Comparison of ENCODE assay signal across 35 cellular contexts in genomic region chr4:94801016-94801415, GRCh38. TPM values are rescaled to one million over a fixed set of nuclear protein-coding genes. Genes with fewer than 3 reads are reported as not detected.
"Had no signal": no experiment of that assay in that cellular context is flagged by ENCODE, and none has a peak within 500 bp of the region (broad histone marks: within the 10 kb centered on the region; RNA-seq: fewer than 3 reads in every experiment).

No MANE protein-coding gene starts in this region.

- DNase-seq: activated B cell treated with CpG ODN at 0.5 μM for 24 hours; activated CD4-positive, alpha-beta memory T cell treated with anti-CD3 and anti-CD28 coated beads for 36 hours; activated CD4-positive, alpha-beta T cell treated with anti-CD3 and anti-CD28 coated beads for 4 hours; activated CD4-positive, alpha-beta T cell treated with anti-CD3 and anti-CD28 coated beads, Interleukin-2, amount 10 ng/mL, durations not matched to agents 24 days and 14 days; activated CD4-positive, alpha-beta T cell treated with anti-CD3 and anti-CD28 coated beads, Interleukin-2, amount 50 U/mL, for 1 hour; activated CD4-positive, alpha-beta T cell treated with anti-CD3 and anti-CD28 coated beads, Interleukin-2, amount 50 U/mL, for 4 hours; activated CD4-positive, CD25-positive, alpha-beta regulatory T cell treated with anti-CD3 and anti-CD28 coated beads, Interleukin-2, amount 50 U/mL, for 72 hours; activated CD8-positive, alpha-beta memory T cell treated with anti-CD3 and anti-CD28 coated beads, Interleukin-2, amount 50 U/mL, for 4 hours; activated CD8-positive, alpha-beta T cell treated with anti-CD3 and anti-CD28 coated beads for 36 hours; activated effector memory CD4-positive, alpha-beta T cell treated with anti-CD3 and anti-CD28 coated beads, Interleukin-2, amount 50 U/mL, for 16 hours; activated gamma-delta T cell treated with Interleukin-2 at 50 U/mL for 16 hours; activated naive CD4-positive, alpha-beta T cell; activated naive CD4-positive, alpha-beta T cell treated with anti-CD3 and anti-CD28 coated beads for 36 hours; activated naive CD4-positive, alpha-beta T cell treated with anti-CD3 and anti-CD28 coated beads, Interleukin-2, amount 50 U/mL, for 16 hours; activated naive CD8-positive, alpha-beta T cell treated with anti-CD3 and anti-CD28 coated beads, Interleukin-2, amount 10 ng/mL, durations not matched to agents 7 days and 5 days; activated naive CD8-positive, alpha-beta T cell treated with anti-CD3 and anti-CD28 coated beads, Interleukin-2, amount 50 U/mL, for 24 hours; activated T-cell treated with anti-CD3 and anti-CD28 coated beads for 4 hours; activated T-cell treated with anti-CD3 and anti-CD28 coated beads, Interleukin-2, amount 50 U/mL, for 1 hour; activated T-cell treated with anti-CD3 and anti-CD28 coated beads, Interleukin-2, amount 50 U/mL, for 4 hours; activated T-cell treated with anti-CD3 and anti-CD28 coated beads, Interleukin-2, amount 50 U/mL, for 72 hours; amygdala; anterior cingulate cortex; caudate nucleus; cerebellar nuclear complex; T-helper 1 cell; T-helper 2 cell; T-helper 9 cell had no signal

- H3K27me3 Mint-ChIP-seq: activated B cell treated with CpG ODN at 0.5 μM for 24 hours; activated CD4-positive, alpha-beta memory T cell treated with anti-CD3 and anti-CD28 coated beads for 36 hours; activated CD4-positive, alpha-beta T cell treated with anti-CD3 and anti-CD28 coated beads, Interleukin-2, amount 10 ng/mL, durations not matched to agents 24 days and 14 days; activated CD8-positive, alpha-beta T cell treated with anti-CD3 and anti-CD28 coated beads for 36 hours; activated naive CD8-positive, alpha-beta T cell treated with anti-CD3 and anti-CD28 coated beads, Interleukin-2, amount 10 ng/mL, durations not matched to agents 7 days and 5 days; activated naive CD8-positive, alpha-beta T cell treated with anti-CD3 and anti-CD28 coated beads, Interleukin-2, amount 50 U/mL, for 24 hours; brain; central memory CD8-positive, alpha-beta T cell had no signal

- H3K27ac Mint-ChIP-seq: activated B cell treated with CpG ODN at 0.5 μM for 24 hours; activated CD4-positive, alpha-beta memory T cell treated with anti-CD3 and anti-CD28 coated beads for 36 hours; activated CD4-positive, alpha-beta T cell treated with anti-CD3 and anti-CD28 coated beads, Interleukin-2, amount 10 ng/mL, durations not matched to agents 24 days and 14 days; activated CD8-positive, alpha-beta T cell treated with anti-CD3 and anti-CD28 coated beads for 36 hours; activated naive CD4-positive, alpha-beta T cell treated with anti-CD3 and anti-CD28 coated beads for 36 hours; activated naive CD8-positive, alpha-beta T cell; activated naive CD8-positive, alpha-beta T cell treated with anti-CD3 and anti-CD28 coated beads, Interleukin-2, amount 10 ng/mL, durations not matched to agents 7 days and 5 days; activated naive CD8-positive, alpha-beta T cell treated with anti-CD3 and anti-CD28 coated beads, Interleukin-2, amount 50 U/mL, for 24 hours; activated T-cell treated with anti-CD3 and anti-CD28 coated beads, Interleukin-2, amount 50 U/mL, for 72 hours; activated T-helper 1 cell treated with anti-CD3 and anti-CD28 coated beads, Interleukin-12 subunit alpha, Interleukin-12 subunit beta, Interleukin-2, Interleukin-4 antibody, amounts not matched to agents 30 ng/mL and 10 ng/mL and 1 ng/mL, durations not matched to agents 14 hours and 24 hours and 36 hours; activated T-helper 17 cell treated with anti-CD3 and anti-CD28 coated beads, Interleukin-2, amount 50 U/mL, for 72 hours; brain; T-helper 1 cell treated with Interleukin-12 subunit alpha and Interleukin-12 subunit beta and Interleukin-4 antibody, amounts not matched to agents 30 μg/mL and 1 μg/mL, for 36 hours; T-helper 2 cell treated with Interferon-gamma antibody and Interleukin-4, amounts not matched to agents 5 μg/mL and 100 μg/mL, for 36 hours had no signal

- H3K4me1 Mint-ChIP-seq: activated B cell treated with CpG ODN at 0.5 μM for 24 hours; activated CD4-positive, alpha-beta T cell treated with anti-CD3 and anti-CD28 coated beads, Interleukin-2, amount 10 ng/mL, durations not matched to agents 24 days and 14 days; activated naive CD8-positive, alpha-beta T cell treated with anti-CD3 and anti-CD28 coated beads, Interleukin-2, amount 10 ng/mL, durations not matched to agents 7 days and 5 days; activated naive CD8-positive, alpha-beta T cell treated with anti-CD3 and anti-CD28 coated beads, Interleukin-2, amount 50 U/mL, for 24 hours; activated T-helper 17 cell treated with anti-CD3 and anti-CD28 coated beads, Interleukin-2, amount 50 U/mL, for 72 hours; central memory CD8-positive, alpha-beta T cell had no signal

- ATAC-seq: activated CD8-positive, alpha-beta T cell treated with anti-CD3 and anti-CD28 coated beads for 36 hours; activated naive CD8-positive, alpha-beta T cell treated with anti-CD3 and anti-CD28 coated beads, Interleukin-2, amount 50 U/mL, for 24 hours; activated T-cell treated with anti-CD3 and anti-CD28 coated beads, Interleukin-2, amount 50 U/mL, for 4 hours; activated T-cell treated with anti-CD3 and anti-CD28 coated beads, Interleukin-2, amount 50 U/mL, for 72 hours; activated T-helper 17 cell treated with anti-CD3 and anti-CD28 coated beads, Interleukin-2, amount 50 U/mL, for 72 hours had no signal

- H3K36me3 Mint-ChIP-seq: activated CD4-positive, alpha-beta memory T cell treated with anti-CD3 and anti-CD28 coated beads for 36 hours; activated naive CD8-positive, alpha-beta T cell; activated naive CD8-positive, alpha-beta T cell treated with anti-CD3 and anti-CD28 coated beads, Interleukin-2, amount 10 ng/mL, durations not matched to agents 7 days and 5 days had no signal

- H3K9me3 Mint-ChIP-seq: activated CD4-positive, alpha-beta memory T cell treated with anti-CD3 and anti-CD28 coated beads for 36 hours; activated CD4-positive, alpha-beta T cell treated with anti-CD3 and anti-CD28 coated beads, Interleukin-2, amount 10 ng/mL, durations not matched to agents 24 days and 14 days; activated CD8-positive, alpha-beta T cell treated with anti-CD3 and anti-CD28 coated beads for 36 hours; activated naive CD4-positive, alpha-beta T cell treated with anti-CD3 and anti-CD28 coated beads for 36 hours; activated naive CD8-positive, alpha-beta T cell treated with anti-CD3 and anti-CD28 coated beads, Interleukin-2, amount 50 U/mL, for 24 hours; activated T-cell treated with anti-CD3 and anti-CD28 coated beads, Interleukin-2, amount 50 U/mL, for 4 hours; activated T-cell treated with anti-CD3 and anti-CD28 coated beads, Interleukin-2, amount 50 U/mL, for 72 hours; activated T-helper 1 cell treated with anti-CD3 and anti-CD28 coated beads, Interleukin-12 subunit alpha, Interleukin-12 subunit beta, Interleukin-2, Interleukin-4 antibody, amounts not matched to agents 30 ng/mL and 10 ng/mL and 1 ng/mL, durations not matched to agents 14 hours and 24 hours and 36 hours; activated T-helper 17 cell treated with anti-CD3 and anti-CD28 coated beads, Interleukin-2, amount 50 U/mL, for 72 hours; T-helper 1 cell treated with Interleukin-12 subunit alpha and Interleukin-12 subunit beta and Interleukin-4 antibody, amounts not matched to agents 30 μg/mL and 1 μg/mL, for 36 hours; T-helper 2 cell treated with Interferon-gamma antibody and Interleukin-4, amounts not matched to agents 5 μg/mL and 100 μg/mL, for 36 hours had no signal

- H3K4me3 Mint-ChIP-seq: activated B cell treated with CpG ODN at 0.5 μM for 24 hours; activated CD4-positive, alpha-beta memory T cell treated with anti-CD3 and anti-CD28 coated beads for 36 hours; activated CD4-positive, alpha-beta T cell treated with anti-CD3 and anti-CD28 coated beads, Interleukin-2, amount 10 ng/mL, durations not matched to agents 24 days and 14 days; activated CD8-positive, alpha-beta T cell treated with anti-CD3 and anti-CD28 coated beads for 36 hours; activated naive CD4-positive, alpha-beta T cell treated with anti-CD3 and anti-CD28 coated beads for 36 hours; activated naive CD8-positive, alpha-beta T cell; activated naive CD8-positive, alpha-beta T cell treated with anti-CD3 and anti-CD28 coated beads, Interleukin-2, amount 10 ng/mL, durations not matched to agents 7 days and 5 days; activated naive CD8-positive, alpha-beta T cell treated with anti-CD3 and anti-CD28 coated beads, Interleukin-2, amount 50 U/mL, for 24 hours; activated T-cell treated with anti-CD3 and anti-CD28 coated beads, Interleukin-2, amount 50 U/mL, for 4 hours; activated T-cell treated with anti-CD3 and anti-CD28 coated beads, Interleukin-2, amount 50 U/mL, for 72 hours; activated T-helper 1 cell treated with anti-CD3 and anti-CD28 coated beads, Interleukin-12 subunit alpha, Interleukin-12 subunit beta, Interleukin-2, Interleukin-4 antibody, amounts not matched to agents 30 ng/mL and 10 ng/mL and 1 ng/mL, durations not matched to agents 14 hours and 24 hours and 36 hours; activated T-helper 17 cell treated with anti-CD3 and anti-CD28 coated beads, Interleukin-2, amount 50 U/mL, for 72 hours; brain; central memory CD8-positive, alpha-beta T cell; T-helper 1 cell treated with Interleukin-12 subunit alpha and Interleukin-12 subunit beta and Interleukin-4 antibody, amounts not matched to agents 30 μg/mL and 1 μg/mL, for 36 hours; T-helper 2 cell treated with Interferon-gamma antibody and Interleukin-4, amounts not matched to agents 5 μg/mL and 100 μg/mL, for 36 hours had no signal

RNA-seq across cellular contexts. Expression of gene BMPR1B, which starts 43.3 kb away (rescaled TPM):
- total RNA-seq: activated B cell treated with CpG ODN at 0.5 μM for 24 hours; activated CD4-positive, alpha-beta memory T cell treated with anti-CD3 and anti-CD28 coated beads for 36 hours; activated CD4-positive, alpha-beta T cell treated with anti-CD3 and anti-CD28 coated beads, Interleukin-2, amount 10 ng/mL, durations not matched to agents 24 days and 14 days; activated CD8-positive, alpha-beta memory T cell treated with anti-CD3 and anti-CD28 coated beads for 36 hours; activated CD8-positive, alpha-beta T cell treated with anti-CD3 and anti-CD28 coated beads for 36 hours; activated naive CD8-positive, alpha-beta T cell treated with anti-CD3 and anti-CD28 coated beads, Interleukin-2, amount 10 ng/mL, durations not matched to agents 7 days and 5 days; activated T-cell treated with anti-CD3 and anti-CD28 coated beads, Interleukin-2, amount 50 U/mL, for 4 hours; activated T-cell treated with anti-CD3 and anti-CD28 coated beads, Interleukin-2, amount 50 U/mL, for 72 hours; activated T-helper 1 cell treated with anti-CD3 and anti-CD28 coated beads, Interleukin-12 subunit alpha, Interleukin-12 subunit beta, Interleukin-2, Interleukin-4 antibody, amounts not matched to agents 30 ng/mL and 10 ng/mL and 1 ng/mL, durations not matched to agents 14 hours and 24 hours and 36 hours; activated T-helper 17 cell treated with anti-CD3 and anti-CD28 coated beads, Interleukin-2, amount 50 U/mL, for 72 hours had no signal
